Comparison of ENCODE assay signal across 13 cellular contexts in the genomic region with DNA sequence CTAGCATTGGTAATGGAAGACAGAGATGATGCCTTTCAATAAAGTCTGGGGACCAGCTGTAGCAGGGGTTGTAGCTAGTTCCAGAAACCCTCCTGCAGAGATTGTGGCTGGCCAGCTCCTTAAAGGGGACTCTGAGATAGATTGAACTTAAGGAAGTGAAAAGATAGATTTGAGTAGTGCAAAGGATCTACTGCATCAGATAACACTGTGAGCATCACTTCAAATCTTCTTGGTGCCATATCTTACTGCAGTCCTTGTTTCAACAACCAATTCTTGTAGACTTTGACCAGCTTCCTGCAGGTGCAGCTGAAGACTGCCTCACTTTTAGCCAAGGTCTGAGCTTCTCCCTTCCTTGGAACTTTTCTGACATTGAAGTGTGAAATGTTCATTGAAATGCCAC.
"Had no signal": no experiment of that assay in that cellular context is flagged by ENCODE, and none has a peak within 500 bp of the region (broad histone marks: within the 10 kb centered on the region; RNA-seq: fewer than 3 reads in every experiment).

No MANE protein-coding gene starts in this region.

- DNase-seq: activated CD4-positive, alpha-beta T cell treated with anti-CD3 and anti-CD28 coated beads for 4 hours; activated naive CD4-positive, alpha-beta T cell treated with anti-CD3 and anti-CD28 coated beads, Interleukin-2, amount 10 ng/mL, durations not matched to agents 7 days and 5 days; adrenal gland; colonic mucosa; foreskin melanocyte; heart left ventricle; islet precursor cell; left lung; psoas muscle; right lobe of liver; spleen; stimulated activated CD4-positive, alpha-beta T cell treated with anti-CD3 and anti-CD28 coated beads, Interleukin-1b, Interleukin-23, amount 100 ng/mL, for 48 hours had no signal

- ATAC-seq: heart left ventricle; left lung; psoas muscle; right lobe of liver; stimulated activated memory B cell treated with anti-CD40 and anti-IgM and Interleukin-4, amounts not matched to agents 10 μg/mL and 1 μg/mL and 100 μg/mL, for 72 hours had no signal
